In genomic region chr17:17356149-17356930, GRCh38 we compare ENCODE assay signal across 8 cellular contexts. TPM values are rescaled to one million over a fixed set of nuclear protein-coding genes. Genes with fewer than 3 reads are reported as not detected.
A peak's percentile ranks its signal among the peaks of the same experiment; 100 is the strongest.
DNase-seq lines count a peak whose midpoint lies in the region; ATAC-seq and TF ChIP-seq lines count a peak whose summit lies in the region.

No MANE protein-coding gene starts in this region.

- peak; percentile 99 for TF ChIP-seq CTCF in lung (IDR thresholded peaks at IDR 0.05; ENCODE audit: control extremely low read depth, extremely low read depth)

- H3K27ac ChIP-seq in lung (ENCODE audit: low read depth in 1 of 2, low read length in 1 of 2), result no peak overlapping the region

- peaks cover 0 to 4% of the 10 kb centered on the region in 2 donors for H3K4me1 ChIP-seq in lung (ENCODE audit: control insufficient read depth in 2 of 2, insufficient read depth in 2 of 2, low read length in 2 of 2)

- 66 to 69% methylated on average over 10 of the region's 10 CpGs for whole genome bisulfite sequencing in lung, 2 donors

- ATAC-seq in HG03064 (IDR thresholded peaks at IDR 0.05; ENCODE audit: low read depth, unreplicated experiment) (peak; percentile 59), lung (ENCODE audit: insufficient read depth, low FRiP score) (peak; percentile 88), GM19397 (IDR thresholded peaks at IDR 0.05; ENCODE audit: unreplicated experiment) (no peak)

- H3K4me3 ChIP-seq in lung, result no peak overlapping the region

- H3K36me3 ChIP-seq in lung (ENCODE audit: control insufficient read depth in 2 of 2, insufficient read depth in 2 of 2, low read length in 2 of 2), result no peaks in the 10 kb centered on the region

- no peaks in the 10 kb centered on the region for H3K9me3 ChIP-seq in lung (ENCODE audit: control insufficient read depth in 2 of 2, insufficient read depth in 1 of 2, low read length in 1 of 2)

- DNase-seq in CD1c-positive myeloid dendritic cell (ENCODE audit: extremely low spot score) (peak; percentile 84), NCI-H748 treated with DMSO at 0.1 percent for 48 hours (lab: John Stamatoyannopoulos, UW) (peak; percentile 78), lung (ENCODE audit: low spot score) (peak; percentile 78)
- DNase-seq in activated CD4-positive, alpha-beta T cell treated with anti-CD3 and anti-CD28 coated beads, Interleukin-2, amount 50 U/mL, for 48 hours, result peak; percentile 73 to 77
- peak; percentile 47 for DNase-seq in effector CD4-positive, alpha-beta T cell
- peak; percentile 26 for DNase-seq in stimulated activated CD8-positive, alpha-beta memory T cell treated with anti-CD3 and anti-CD28 coated beads, Interleukin-12 subunit alpha, Interleukin-12 subunit beta, amount 100 ng/mL, for 24 hours (ENCODE audit: extremely low read depth)

- no peaks in the 10 kb centered on the region for H3K27me3 ChIP-seq in lung (ENCODE audit: control insufficient read depth, insufficient read depth)

RNA-seq across cellular contexts. Expression of gene NT5M, which starts 53.2 kb away (rescaled TPM):
- 1 to 10 TPM; 2.1 to 2.8 TPM for total RNA-seq in lung
- polyA plus RNA-seq in lung, result 1 to 10 TPM; 1.7 to 2.1 TPM

Comparison
In these comparisons a context has a peak if more than half of its experiments do, and no peak if none do; other contexts are left out.
1. DNase-seq: peak in every context shown above with its lines; median percentile 84 in CD1c-positive myeloid dendritic cell; 78 in NCI-H748 treated with DMSO at 0.1 percent for 48 hours; 78 in lung; 75 in activated CD4-positive, alpha-beta T cell treated with anti-CD3 and anti-CD28 coated beads, Interleukin-2, amount 50 U/mL, for 48 hours; 47 in effector CD4-positive, alpha-beta T cell; 26 in stimulated activated CD8-positive, alpha-beta memory T cell treated with anti-CD3 and anti-CD28 coated beads, Interleukin-12 subunit alpha, Interleukin-12 subunit beta, amount 100 ng/mL, for 24 hours.